In the genomic region with DNA sequence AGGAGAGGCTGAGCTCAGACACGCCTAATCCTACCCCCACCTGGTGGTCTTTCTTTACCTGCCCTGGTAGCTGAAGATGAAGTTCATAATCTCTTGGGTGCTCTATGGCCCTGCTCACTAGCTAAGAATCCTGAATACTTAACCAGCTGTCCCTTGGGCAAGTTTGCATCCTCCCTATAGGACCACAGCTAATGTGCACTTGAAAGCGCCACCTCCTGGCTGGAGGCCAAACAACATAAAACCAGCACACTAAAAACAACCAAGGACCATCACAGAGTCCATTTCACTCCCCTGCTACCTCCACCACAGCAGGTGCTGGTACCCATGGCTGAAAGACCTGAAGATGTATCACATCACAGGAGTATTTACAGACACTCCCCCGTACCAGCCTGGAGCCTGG, we compare ENCODE assay signal across 12 cellular contexts.
DNase-seq lines count a peak whose midpoint lies in the region; ATAC-seq and TF ChIP-seq lines count a peak whose summit lies in the region.
"Had no signal": no experiment of that assay in that cellular context is flagged by ENCODE, and none has a peak within 500 bp of the region (broad histone marks: within the 10 kb centered on the region; RNA-seq: fewer than 3 reads in every experiment).

No MANE protein-coding gene starts in this region.

- H3K4me3 ChIP-seq in GM12875 (ENCODE audit: low read depth, low read length) (no peak overlapping the region), SJCRH30 (no peak overlapping the region), neural progenitor cell (no peak overlapping the region)
- H3K4me3 ChIP-seq: esophagus squamous epithelium had no signal

- intact Hi-C loops in activated naive CD4-positive, alpha-beta T cell treated with anti-CD3 and anti-CD28 coated beads for 36 hours (cut with micrococcal nuclease): loop anchor here (1.0 to 2.0 kb wide), 2 partner anchors 425 to 644 kb away; no protein-coding TSS in a partner anchor

- peak; percentile 28 for DNase-seq in activated naive CD4-positive, alpha-beta T cell treated with anti-CD3 and anti-CD28 coated beads for 36 hours
- DNase-seq in activated naive CD4-positive, alpha-beta T cell treated with Interleukin-2 at 50 U/mL for 16 hours: no peak
- DNase-seq in SJCRH30 (peak; percentile 31 to 49), neural progenitor cell (ENCODE audit: low spot score) (no peak), NCI-H146 treated with DMSO at 0.1 percent for 48 hours (lab: John Stamatoyannopoulos, UW; ENCODE audit: unreplicated experiment) (no peak)
- DNase-seq: esophagus squamous epithelium, natural killer cell, NCI-H1105, NCI-H510A had no signal

- no peak overlapping the region for H3K27ac Mint-ChIP-seq in activated naive CD4-positive, alpha-beta T cell treated with anti-CD3 and anti-CD28 coated beads for 36 hours
- H3K27ac Mint-ChIP-seq in neural progenitor cell: no peak overlapping the region
- H3K27ac Mint-ChIP-seq: natural killer cell had no signal

- H2AFZ ChIP-seq in neural progenitor cell (replicated peaks): no peak overlapping the region

- H3K27me3 ChIP-seq in SJCRH30: no peaks in the 10 kb centered on the region
- no peaks in the 10 kb centered on the region for H3K27me3 ChIP-seq in neural progenitor cell
- H3K27me3 ChIP-seq: esophagus squamous epithelium had no signal

- H3K4me1 ChIP-seq in SJCRH30: no peaks in the 10 kb centered on the region
- H3K4me1 ChIP-seq in neural progenitor cell: no peaks in the 10 kb centered on the region
- H3K4me1 ChIP-seq: esophagus squamous epithelium had no signal

- no peaks in the 10 kb centered on the region for H3K4me1 Mint-ChIP-seq in activated naive CD4-positive, alpha-beta T cell treated with anti-CD3 and anti-CD28 coated beads for 36 hours (ENCODE audit: low read depth)
- no peaks in the 10 kb centered on the region for H3K4me1 Mint-ChIP-seq in neural progenitor cell

- H3F3A ChIP-seq in neural progenitor cell (ENCODE audit: low read depth): no peaks in the 10 kb centered on the region

- H3K36me3 ChIP-seq in SJCRH30 (no peaks in the 10 kb centered on the region), neural progenitor cell (no peaks in the 10 kb centered on the region)
- H3K36me3 ChIP-seq: esophagus squamous epithelium had no signal

- no peaks in the 10 kb centered on the region for H3K36me3 Mint-ChIP-seq in activated naive CD4-positive, alpha-beta T cell treated with anti-CD3 and anti-CD28 coated beads for 36 hours (ENCODE audit: low read depth)
- H3K36me3 Mint-ChIP-seq in neural progenitor cell: no peaks in the 10 kb centered on the region

- no peaks in the 10 kb centered on the region for H3K27me3 Mint-ChIP-seq in activated naive CD4-positive, alpha-beta T cell treated with anti-CD3 and anti-CD28 coated beads for 36 hours (ENCODE audit: low read depth)
- H3K27me3 Mint-ChIP-seq in neural progenitor cell (ENCODE audit: insufficient read depth, low read depth): peaks cover 3% of the 10 kb centered on the region

- no peak overlapping the region for H3K4me2 ChIP-seq in neural progenitor cell

- peaks cover 16% of the 10 kb centered on the region for H3K9me3 Mint-ChIP-seq in activated naive CD4-positive, alpha-beta T cell treated with anti-CD3 and anti-CD28 coated beads for 36 hours
- H3K9me3 Mint-ChIP-seq in neural progenitor cell: peaks cover 11% of the 10 kb centered on the region

- ATAC-seq in HG03175 (IDR thresholded peaks at IDR 0.05; ENCODE audit: unreplicated experiment) (no peak), GM19397 (IDR thresholded peaks at IDR 0.05; ENCODE audit: unreplicated experiment) (no peak)
- ATAC-seq: natural killer cell had no signal

- H4K20me1 ChIP-seq in neural progenitor cell (ENCODE audit: low read depth): no peaks in the 10 kb centered on the region

- H3K9me3 ChIP-seq in SJCRH30 (replicated peaks) (no peaks in the 10 kb centered on the region), neural progenitor cell (ENCODE audit: low read depth) (no peaks in the 10 kb centered on the region)

- CTCF ChIA-PET in activated naive CD4-positive, alpha-beta T cell treated with anti-CD3 and anti-CD28 coated beads for 36 hours (lab: Charles Lee): interaction anchor here (1.0 to 1.5 kb wide), 3 partner anchors 23 to 425 kb away, joined by 3 to 5 read pairs (median 3); no protein-coding TSS in a partner anchor

- H3K9ac ChIP-seq in neural progenitor cell: no peak overlapping the region

- no peak overlapping the region for H3K27ac ChIP-seq in SJCRH30
- no peak overlapping the region for H3K27ac ChIP-seq in neural progenitor cell
- H3K27ac ChIP-seq: esophagus squamous epithelium had no signal

- no peaks in the 10 kb centered on the region for H3K79me2 ChIP-seq in neural progenitor cell (ENCODE audit: low read depth)

- no peak overlapping the region for H3K4me3 Mint-ChIP-seq in activated naive CD4-positive, alpha-beta T cell treated with anti-CD3 and anti-CD28 coated beads for 36 hours
- H3K4me3 Mint-ChIP-seq in neural progenitor cell: no peak overlapping the region
- H3K4me3 Mint-ChIP-seq: natural killer cell had no signal

- TF ChIP-seq CTCF in GM12875 (IDR thresholded peaks at IDR 0.05; ENCODE audit: borderline replicate concordance, insufficient read depth, low read depth, low read length) (peak; percentile 48; the same call in 1 of the 2 replicates), neural progenitor cell (IDR thresholded peaks at IDR 0.05) (peak; percentile 34)

Comparison
In these comparisons a context has a peak if more than half of its experiments do, and no peak if none do; other contexts are left out.
1. DNase-seq: peak in activated naive CD4-positive, alpha-beta T cell treated with anti-CD3 and anti-CD28 coated beads for 36 hours (single experiment) and SJCRH30 (2 of 2); none in activated naive CD4-positive, alpha-beta T cell treated with Interleukin-2 at 50 U/mL for 16 hours (single experiment), neural progenitor cell (single experiment) and NCI-H146 treated with DMSO at 0.1 percent for 48 hours (single experiment).